ENCODE assay signal across 23 cellular contexts in the genomic region with DNA sequence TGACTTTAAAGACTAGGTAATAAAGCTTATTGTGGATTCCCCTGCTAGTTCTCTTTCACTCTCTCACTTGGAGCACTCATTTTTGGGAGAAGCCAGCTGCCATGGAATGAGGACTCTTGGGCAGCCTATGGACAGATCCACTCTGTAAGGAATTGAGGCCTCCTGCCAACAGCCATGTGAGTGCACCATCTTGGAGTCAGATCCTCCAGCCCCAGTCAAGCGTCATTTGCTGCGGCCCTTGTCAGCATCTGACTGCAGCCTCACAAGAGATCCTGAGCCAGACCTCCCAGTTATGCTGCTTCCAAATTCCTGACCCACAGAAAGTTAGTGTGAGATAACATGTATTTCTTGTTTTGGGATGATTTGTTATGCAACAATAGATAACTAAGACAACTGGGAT.
"Had no signal": no experiment of that assay in that cellular context is flagged by ENCODE, and none has a peak within 500 bp of the region (broad histone marks: within the 10 kb centered on the region; RNA-seq: fewer than 3 reads in every experiment).

No MANE protein-coding gene starts in this region.

- H3K27me3 ChIP-seq: left lung, stomach, testis, thyroid gland, transverse colon, upper lobe of left lung, vagina had no signal

- H3K9ac ChIP-seq: parathyroid adenoma had no signal

- H2AFZ ChIP-seq: parathyroid adenoma had no signal

- ATAC-seq: left colon; left lung; naive thymus-derived CD8-positive, alpha-beta T cell; psoas muscle; sciatic nerve; stimulated activated naive B cell treated with anti-CD40 and anti-IgM and Interleukin-4, amounts not matched to agents 10 μg/mL and 1 μg/mL and 100 μg/mL, for 72 hours; stimulated activated naive CD8-positive, alpha-beta T cell treated with anti-CD3 and anti-CD28 coated beads, Interleukin-15, Interleukin-2, amounts not matched to agents 100 U/mL and 50 U/mL, for 24 hours had no signal

- H3K9me3 ChIP-seq: left lung, psoas muscle, stomach, testis, thyroid gland, transverse colon, upper lobe of left lung, vagina had no signal

- H3K27ac ChIP-seq: left lung, parathyroid adenoma, psoas muscle, stomach, testis, thyroid gland, transverse colon, upper lobe of left lung, vagina had no signal

- H3K4me3 ChIP-seq: left lung, lung, psoas muscle, skin epidermis, stomach, testis, thyroid gland, transverse colon, upper lobe of left lung, vagina had no signal

- H3K4me1 ChIP-seq: left lung, testis, upper lobe of left lung had no signal

- DNase-seq: hippocampal formation; kidney glomerular epithelial cell; left colon; left lung; naive thymus-derived CD8-positive, alpha-beta T cell; nucleus accumbens; psoas muscle; stimulated activated CD4-positive, alpha-beta T cell treated with anti-CD3 and anti-CD28 coated beads, Interleukin-12 subunit alpha, Interleukin-12 subunit beta, amount 100 ng/mL, for 4 hours; stimulated activated CD4-positive, alpha-beta T cell treated with anti-CD3 and anti-CD28 coated beads, Interleukin-15, amount 100 ng/mL, for 24 hours; stimulated activated CD4-positive, alpha-beta T cell treated with anti-CD3 and anti-CD28 coated beads, Interleukin-2, amount 100 ng/mL, for 24 hours; stimulated activated CD4-positive, alpha-beta T cell treated with anti-CD3 and anti-CD28 coated beads, Interleukin-4, amount 100 ng/mL, for 1 hour; stimulated activated naive B cell treated with anti-CD40 and anti-IgM and Interleukin-4, amounts not matched to agents 10 μg/mL and 1 μg/mL and 100 μg/mL, for 72 hours; stimulated activated naive CD8-positive, alpha-beta T cell treated with anti-CD3 and anti-CD28 coated beads, Interleukin-15, Interleukin-2, amounts not matched to agents 100 U/mL and 50 U/mL, for 24 hours; stomach; testis; thyroid gland; transverse colon; upper lobe of left lung had no signal

- H3K36me3 ChIP-seq: left lung, stomach, thyroid gland, transverse colon, upper lobe of left lung, vagina had no signal
